ENCODE assay signal across 24 cellular contexts in genomic region chr2:43438342-43438741, GRCh38.
"Had no signal": no experiment of that assay in that cellular context is flagged by ENCODE, and none has a peak within 500 bp of the region (broad histone marks: within the 10 kb centered on the region; RNA-seq: fewer than 3 reads in every experiment).

No MANE protein-coding gene starts in this region.

- H3K4me1 Mint-ChIP-seq: activated naive CD8-positive, alpha-beta T cell treated with anti-CD3 and anti-CD28 coated beads, Interleukin-2, amount 50 U/mL, for 24 hours; brain; neural progenitor cell had no signal

- H3K27me3 ChIP-seq: dorsolateral prefrontal cortex, neural progenitor cell, right atrium auricular region, tibial nerve had no signal

- FAIRE-seq: colon, frontal cortex had no signal

- H3K4me2 ChIP-seq: neural progenitor cell had no signal

- H3K4me3 ChIP-seq: left ventricle myocardium inferior, mucosa of descending colon, neural progenitor cell, right atrium auricular region, tibial nerve had no signal

- H3K27ac ChIP-seq: dorsolateral prefrontal cortex, left ventricle myocardium inferior, neural progenitor cell, right atrium auricular region, tibial nerve had no signal

- H3K4me1 ChIP-seq: left ventricle myocardium inferior, neural progenitor cell, right atrium auricular region, tibial nerve had no signal

- H3K27me3 Mint-ChIP-seq: activated naive CD8-positive, alpha-beta T cell treated with anti-CD3 and anti-CD28 coated beads, Interleukin-2, amount 50 U/mL, for 24 hours; brain; memory B cell; naive B cell; progenitor cell of endocrine pancreas; stimulated activated naive CD8-positive, alpha-beta T cell treated with anti-CD3 and anti-CD28 coated beads, Interleukin-15, Interleukin-2, amounts not matched to agents 100 ng/mL and 50 ng/mL, for 24 hours had no signal

- H2AFZ ChIP-seq: neural progenitor cell had no signal

- H3K9me3 Mint-ChIP-seq: activated naive CD4-positive, alpha-beta T cell treated with anti-CD3 and anti-CD28 coated beads for 36 hours; activated naive CD8-positive, alpha-beta T cell treated with anti-CD3 and anti-CD28 coated beads, Interleukin-2, amount 50 U/mL, for 24 hours; activated T-cell treated with anti-CD3 and anti-CD28 coated beads, Interleukin-2, amount 50 U/mL, for 4 hours; brain; memory B cell; naive B cell; neural progenitor cell; stimulated activated naive CD8-positive, alpha-beta T cell treated with anti-CD3 and anti-CD28 coated beads, Interleukin-15, Interleukin-2, amounts not matched to agents 100 ng/mL and 50 ng/mL, for 24 hours had no signal

- H3K36me3 ChIP-seq: left ventricle myocardium inferior, neural progenitor cell, right atrium auricular region had no signal

- DNase-seq: activated CD4-positive, alpha-beta T cell treated with anti-CD3 and anti-CD28 coated beads, Interleukin-2, amount 50 U/mL, for 1 hour; activated CD8-positive, alpha-beta memory T cell treated with anti-CD3 and anti-CD28 coated beads, Interleukin-2, amount 50 U/mL, for 4 hours; activated naive CD4-positive, alpha-beta T cell treated with anti-CD3 and anti-CD28 coated beads for 36 hours; activated naive CD8-positive, alpha-beta T cell treated with anti-CD3 and anti-CD28 coated beads, Interleukin-2, amount 50 U/mL, for 24 hours; activated T-cell treated with anti-CD3 and anti-CD28 coated beads, Interleukin-2, amount 50 U/mL, for 4 hours; anterior cingulate cortex; central memory CD4-positive, alpha-beta T cell; dorsolateral prefrontal cortex; head of caudate nucleus; kidney; left ventricle myocardium inferior; mucosa of descending colon; naive B cell; stimulated activated CD4-positive, alpha-beta T cell treated with anti-CD3 and anti-CD28 coated beads, Interleukin-2, amount 100 ng/mL, for 48 hours had no signal

- H3K9me3 ChIP-seq: left ventricle myocardium inferior, mucosa of descending colon, right atrium auricular region, tibial nerve had no signal

- ATAC-seq: activated CD4-positive, CD25-positive, alpha-beta regulatory T cell treated with anti-CD3 and anti-CD28 coated beads, Interleukin-2, amount 50 U/mL, for 24 hours; activated naive CD8-positive, alpha-beta T cell treated with anti-CD3 and anti-CD28 coated beads, Interleukin-2, amount 50 U/mL, for 24 hours; activated T-cell treated with anti-CD3 and anti-CD28 coated beads, Interleukin-2, amount 50 U/mL, for 4 hours; mucosa of descending colon had no signal

- H3K27ac Mint-ChIP-seq: activated naive CD4-positive, alpha-beta T cell treated with anti-CD3 and anti-CD28 coated beads for 36 hours; activated naive CD8-positive, alpha-beta T cell treated with anti-CD3 and anti-CD28 coated beads, Interleukin-2, amount 50 U/mL, for 24 hours; brain; neural progenitor cell; progenitor cell of endocrine pancreas; stimulated activated naive CD8-positive, alpha-beta T cell treated with anti-CD3 and anti-CD28 coated beads, Interleukin-15, Interleukin-2, amounts not matched to agents 100 ng/mL and 50 ng/mL, for 24 hours had no signal

- H3K4me3 Mint-ChIP-seq: activated naive CD4-positive, alpha-beta T cell treated with anti-CD3 and anti-CD28 coated beads for 36 hours; activated naive CD8-positive, alpha-beta T cell treated with anti-CD3 and anti-CD28 coated beads, Interleukin-2, amount 50 U/mL, for 24 hours; activated T-cell treated with anti-CD3 and anti-CD28 coated beads, Interleukin-2, amount 50 U/mL, for 4 hours; brain; memory B cell; naive B cell; neural progenitor cell; stimulated activated naive CD8-positive, alpha-beta T cell treated with anti-CD3 and anti-CD28 coated beads, Interleukin-15, Interleukin-2, amounts not matched to agents 100 ng/mL and 50 ng/mL, for 24 hours had no signal
